ENCODE assay signal across 8 cellular contexts in the genomic region with DNA sequence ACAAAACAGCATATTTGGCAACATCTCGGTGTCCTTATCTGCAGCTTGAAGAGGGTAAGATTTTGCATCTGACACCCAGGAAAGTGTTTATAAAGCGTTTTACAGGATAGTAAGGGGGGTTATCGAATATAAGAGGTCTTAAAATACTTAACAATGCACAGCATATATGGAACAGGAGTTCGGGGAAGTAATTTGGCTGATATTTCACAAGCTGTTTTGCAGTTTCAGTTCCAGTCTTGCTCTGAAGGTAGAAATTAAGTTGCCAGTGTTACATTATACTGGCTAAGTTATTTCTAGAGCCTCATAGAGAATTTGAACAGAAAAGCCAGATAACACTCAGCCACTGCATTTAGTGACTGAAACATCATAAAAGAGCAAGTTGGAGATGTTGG. TPM values are rescaled to one million over a fixed set of nuclear protein-coding genes. Genes with fewer than 3 reads are reported as not detected.
DNase-seq lines count a peak whose midpoint lies in the region; ATAC-seq, FAIRE-seq and TF ChIP-seq lines count a peak whose summit lies in the region.

No MANE protein-coding gene starts in this region.

- peaks cover 36% of the 10 kb centered on the region for H3K79me2 ChIP-seq in KMS-11 (ENCODE audit: insufficient read depth, low read depth)

- CTCF ChIA-PET in GM10248 (lab: Yijun Ruan, JAX): interaction anchor here (0.7 to 2.4 kb wide), 5 partner anchors 190 to 226 kb away, joined by 3 to 24 read pairs (median 4); no protein-coding TSS in a partner anchor

- FAIRE-seq in pancreas (lab: Jason Lieb, UNC): peak; percentile 51

- H3K27me3 ChIP-seq in KMS-11 (ENCODE audit: insufficient read depth, low read depth): no peaks in the 10 kb centered on the region
- no peaks in the 10 kb centered on the region for H3K27me3 ChIP-seq in effector memory CD4-positive, alpha-beta T cell (replicated peaks; ENCODE audit: control insufficient read depth, insufficient read depth, low read length, poor library complexity, severe bottlenecking)
- H3K27me3 ChIP-seq in pancreas: no peaks in the 10 kb centered on the region
- no peaks in the 10 kb centered on the region for H3K27me3 ChIP-seq in WERI-Rb-1 (ENCODE audit: insufficient read depth, low read depth, severe bottlenecking)

- H4K20me1 ChIP-seq in KMS-11 (ENCODE audit: insufficient read depth): no peaks in the 10 kb centered on the region

- POLR2A ChIA-PET in GM10248 (lab: Yijun Ruan, JAX): no interaction called here

- 8% methylated on average over 4 of the region's 4 CpGs for WGBS in pancreas, 2 donors

- H3K9ac ChIP-seq in KMS-11: peak overlapping the region; percentile 86; the same call in 1 of the 2 replicates

- intact Hi-C loops in pancreas (cut with DNase I): loop anchor here in 1 of 3 donors (5.0 kb wide), 1 partner anchor 211 kb away; no protein-coding TSS in a partner anchor

- TF ChIP-seq CTCF in KMS-11 (conservative IDR thresholded peaks at IDR 0.05; ENCODE audit: low read depth, low read length) (no peak), pancreas (IDR thresholded peaks at IDR 0.05) (no peak), WERI-Rb-1 (IDR thresholded peaks at IDR 0.05; ENCODE audit: low read depth, low read length) (no peak), GM10248 (IDR thresholded peaks at IDR 0.05; ENCODE audit: control extremely low read depth, extremely low read depth, low read depth, missing control alignments) (no peak)

- H3K4me1 ChIP-seq in KMS-11 (ENCODE audit: low read depth, poor library complexity, severe bottlenecking) (peaks cover 21% of the 10 kb centered on the region), pancreas (peaks cover 0 to 29% (median 8%) of the 10 kb centered on the region in 3 donors)
- H3K4me1 ChIP-seq in effector memory CD4-positive, alpha-beta T cell (ENCODE audit: control insufficient read depth, insufficient read depth, low read length, poor library complexity, severe bottlenecking): peaks cover 7% of the 10 kb centered on the region

- peak overlapping the region; percentile 68; the same call in 1 of the 2 replicates for H3K27ac ChIP-seq in KMS-11
- H3K27ac ChIP-seq in effector memory CD4-positive, alpha-beta T cell (ENCODE audit: insufficient read depth, low read length, poor library complexity, severe bottlenecking): no peak overlapping the region
- peak overlapping the region in 3 of 4 donors; percentile 93 to 96 (median 95) for H3K27ac ChIP-seq in pancreas
- no peak overlapping the region for H3K27ac ChIP-seq in WERI-Rb-1

- H3K4me2 ChIP-seq in KMS-11: peak overlapping the region; percentile 88

- H2AFZ ChIP-seq in KMS-11 (ENCODE audit: low read depth): peak overlapping the region; percentile 81

- DNase-seq in effector memory CD4-positive, alpha-beta T cell: no peak
- no peak for DNase-seq in pancreas
- DNase-seq in stimulated activated CD4-positive, alpha-beta T cell treated with anti-CD3 and anti-CD28 coated beads, Interleukin-12 subunit alpha, Interleukin-12 subunit beta, amount 100 ng/mL, for 4 hours: no peak
- no peak for DNase-seq in WERI-Rb-1
- no peak for DNase-seq in GM10248 (ENCODE audit: extremely low spot score)

- ATAC-seq in GM18502 (IDR thresholded peaks at IDR 0.05; ENCODE audit: poor library complexity, unreplicated experiment) (peak; percentile 23), pancreas (peak in 2 of 4 donors; percentile 0 to 4), HG02973 (IDR thresholded peaks at IDR 0.05; ENCODE audit: unreplicated experiment) (no peak)

- H3K4me3 ChIP-seq in KMS-11 (IDR thresholded peaks at IDR 0.05; ENCODE audit: insufficient read depth, low read depth, low read length) (no peak overlapping the region), pancreas (peak overlapping the region in 3 of 4 donors; percentile 72 to 94 (median 93)), WERI-Rb-1 (ENCODE audit: low read depth, low read length) (no peak overlapping the region)
- H3K4me3 ChIP-seq in effector memory CD4-positive, alpha-beta T cell (ENCODE audit: insufficient read depth, low read depth, low read length, poor library complexity, severe bottlenecking): peak overlapping the region; percentile 96

- H3K36me3 ChIP-seq in KMS-11 (ENCODE audit: insufficient read depth): no peaks in the 10 kb centered on the region
- H3K36me3 ChIP-seq in effector memory CD4-positive, alpha-beta T cell (ENCODE audit: control insufficient read depth, insufficient read depth, low read length): no peaks in the 10 kb centered on the region
- no peaks in the 10 kb centered on the region for H3K36me3 ChIP-seq in pancreas
- peaks cover 18% of the 10 kb centered on the region for H3K36me3 ChIP-seq in WERI-Rb-1

- H3K9me3 ChIP-seq in effector memory CD4-positive, alpha-beta T cell (ENCODE audit: control insufficient read depth, low read length): no peaks in the 10 kb centered on the region
- H3K9me3 ChIP-seq in pancreas (no peaks in the 10 kb centered on the region), WERI-Rb-1 (ENCODE audit: severe bottlenecking) (peaks cover 5% of the 10 kb centered on the region)

RNA-seq across cellular contexts. Expression of gene MAP4K5, which starts 0.9 kb away (rescaled TPM):
- total RNA-seq in pancreas: 10 to 100 TPM; 19.0 to 28.6 (median 23.5) TPM
- 10 to 100 TPM; 12.6 to 15.5 TPM for polyA plus RNA-seq in pancreas

RNA-seq across cellular contexts. Expression of gene ATL1, which starts 26.6 kb away (rescaled TPM):
- 1 to 10 TPM; 2.5 to 6.1 (median 3.3) TPM for total RNA-seq in pancreas
- polyA plus RNA-seq in pancreas: 1 to 10 TPM; 1.3 to 3.5 TPM

Comparison
In these comparisons a context has a peak if more than half of its experiments do, and no peak if none do; other contexts are left out.
1. H3K27ac ChIP-seq: peak in KMS-11 (single experiment) and pancreas (3 of 4); none in effector memory CD4-positive, alpha-beta T cell (single experiment) and WERI-Rb-1 (single experiment).
2. H3K4me3 ChIP-seq: peak in effector memory CD4-positive, alpha-beta T cell (single experiment) and pancreas (3 of 4); none in KMS-11 (single experiment) and WERI-Rb-1 (single experiment).